ENCODE assay signal across 12 cellular contexts in the genomic region with DNA sequence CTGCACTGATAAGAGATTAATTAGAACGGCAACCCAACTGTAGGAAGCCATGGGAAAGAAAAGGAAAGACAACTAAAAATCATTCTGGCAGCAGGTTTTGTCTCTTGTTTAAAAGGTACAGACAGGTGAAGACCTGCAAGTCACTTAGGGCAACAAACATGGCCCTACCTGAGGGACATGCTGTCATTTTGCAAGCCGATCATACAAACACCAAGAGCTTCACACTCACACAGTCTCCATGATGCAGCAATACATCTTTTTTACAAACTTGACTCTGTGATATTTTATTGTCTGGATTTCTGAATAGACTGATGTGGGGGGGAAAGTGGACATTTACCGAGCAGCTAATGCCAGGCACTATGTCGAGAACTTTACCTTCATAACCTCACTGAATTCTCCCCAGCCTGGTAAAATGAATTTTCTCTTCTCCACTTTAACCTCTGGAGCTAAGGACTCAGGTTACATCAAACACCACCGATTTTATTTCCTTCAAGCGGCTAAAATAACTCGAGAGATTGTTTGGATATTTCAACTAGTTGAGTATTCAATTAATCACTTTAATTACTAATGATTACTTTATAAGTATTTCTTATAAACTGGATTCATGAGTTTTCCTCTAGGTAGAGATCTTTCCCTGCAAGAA.
DNase-seq lines count a peak whose midpoint lies in the region; ATAC-seq, FAIRE-seq and TF ChIP-seq lines count a peak whose summit lies in the region.
"Had no signal": no experiment of that assay in that cellular context is flagged by ENCODE, and none has a peak within 500 bp of the region (broad histone marks: within the 10 kb centered on the region; RNA-seq: fewer than 3 reads in every experiment).

No MANE protein-coding gene starts in this region.

- H2AK5ac ChIP-seq in IMR-90 (ENCODE audit: low read depth, low read length) (no peak overlapping the region; the same call in 1 of the 2 replicates), trophoblast cell (ENCODE audit: low read length) (no peak overlapping the region)

- H3K4me2 ChIP-seq in A549 (peak overlapping the region; percentile 70), IMR-90 (ENCODE audit: low read depth, low read length) (peak overlapping the region; percentile 98; the same call in 1 of the 2 replicates), trophoblast cell (ENCODE audit: low read length) (no peak overlapping the region)

- intact Hi-C loops in IMR-90 (cut with micrococcal nuclease): loop anchor here (2.0 to 5.0 kb wide), 3 partner anchors 76 to 604 kb away; no protein-coding TSS in a partner anchor

- no peak for TF ChIP-seq RAD21 in A549 (conservative IDR thresholded peaks at IDR 0.05 in 1 of 2, IDR thresholded peaks at IDR 0.05 in 1 of 2)
- no peak for TF ChIP-seq RAD21 in IMR-90 (IDR thresholded peaks at IDR 0.05; ENCODE audit: low read length)

- POLR2A ChIA-PET in A549 (lab: Yijun Ruan, JAX): interaction anchor here (0.6 to 2.4 kb wide), 6 partner anchors 26 to 243 kb away, joined by 3 to 10 read pairs (median 4); no protein-coding TSS in a partner anchor
- POLR2A ChIA-PET in IMR-90 (lab: Charles Lee; ENCODE audit: unreplicated experiment): no interaction called here
- POLR2A ChIA-PET in HEK293T (lab: Yijun Ruan, JAX): no interaction called here

- H3K27ac ChIP-seq in A549 (peak overlapping the region; percentile 91), IMR-90 (ENCODE audit: insufficient read depth, low read length) (no peak overlapping the region), endodermal cell (ENCODE audit: low read depth, low read length) (no peak overlapping the region), trophoblast cell (ENCODE audit: low read depth, low read length) (no peak overlapping the region)

- no peak overlapping the region for H3K56ac ChIP-seq in IMR-90 (ENCODE audit: extremely low read depth, insufficient read depth, low read length)

- no peak overlapping the region for H4K5ac ChIP-seq in IMR-90 (ENCODE audit: low read depth, low read length)

- H4K12ac ChIP-seq in trophoblast cell (ENCODE audit: low read depth, low read length): no peak overlapping the region

- BruUV-seq in IMR-90 (replicated peaks; lab: Mats Ljungman, UMichigan): no TSS peak

- H4K20me1 ChIP-seq in IMR-90 (ENCODE audit: insufficient read depth, low read length): no peaks in the 10 kb centered on the region

- H3K79me1 ChIP-seq in IMR-90 (ENCODE audit: low read depth in 1 of 2, low read length in 2 of 2): peaks cover 4 to 9% of the 10 kb centered on the region in 2 experiments; a peak in 3 of 4 replicates
- H3K79me1 ChIP-seq in trophoblast cell (ENCODE audit: low read length): peaks cover 2% of the 10 kb centered on the region

- TF ChIP-seq CTCF in A549 (IDR thresholded peaks at IDR 0.05) (no peak), IMR-90 (conservative IDR thresholded peaks at IDR 0.05; ENCODE audit: low read depth, low read length) (no peak), endodermal cell (conservative IDR thresholded peaks at IDR 0.05) (no peak)

- H3K36me3 Mint-ChIP-seq in endodermal cell (ENCODE audit: low read depth): peaks cover 17% of the 10 kb centered on the region

- peak overlapping the region; percentile 12 for H2AK9ac ChIP-seq in IMR-90 (replicated peaks; ENCODE audit: low read depth, low read length, poor library complexity)

- H3K9me3 ChIP-seq in A549: no peaks in the 10 kb centered on the region
- no peaks in the 10 kb centered on the region for H3K9me3 ChIP-seq in IMR-90 (ENCODE audit: control insufficient read depth, insufficient read depth, low read length)
- H3K9me3 ChIP-seq in endodermal cell (ENCODE audit: control insufficient read depth, low read length): peaks cover 2% of the 10 kb centered on the region
- peaks cover 4% of the 10 kb centered on the region for H3K9me3 ChIP-seq in trophoblast cell (ENCODE audit: insufficient read depth, low read depth, low read length)
- H3K9me3 ChIP-seq: mucosa of descending colon had no signal

- H3K27me3 Mint-ChIP-seq in endodermal cell (ENCODE audit: insufficient read depth): no peaks in the 10 kb centered on the region
- H3K27me3 Mint-ChIP-seq: T-cell had no signal

- H3K23ac ChIP-seq in IMR-90 (ENCODE audit: low read depth, low read length) (peak overlapping the region; percentile 18; the same call in 1 of the 2 replicates), trophoblast cell (ENCODE audit: low read length) (no peak overlapping the region)

- no peaks in the 10 kb centered on the region for H3K79me2 ChIP-seq in trophoblast cell (ENCODE audit: control insufficient read depth, insufficient read depth, low read length, poor library complexity)

- peak overlapping the region; percentile 79 for H3K27ac Mint-ChIP-seq in endodermal cell
- H3K27ac Mint-ChIP-seq: T-cell had no signal

- no peak overlapping the region for H2AFZ ChIP-seq in IMR-90 (replicated peaks; ENCODE audit: low read length, poor library complexity)
- no peak overlapping the region for H2AFZ ChIP-seq in trophoblast cell (ENCODE audit: insufficient read depth, low read length, poor library complexity)

- H2BK12ac ChIP-seq in trophoblast cell (ENCODE audit: low read length): peak overlapping the region; percentile 33

- TF ChIP-seq POLR2A in A549 (IDR thresholded peaks at IDR 0.05; ENCODE audit: low read length): no peak
- no peak for TF ChIP-seq POLR2A in IMR-90 (IDR thresholded peaks at IDR 0.05; ENCODE audit: low read depth, low read length)

- H2BK5ac ChIP-seq in IMR-90 (ENCODE audit: low read depth, low read length, poor library complexity, severe bottlenecking) (peak overlapping the region; percentile 80), trophoblast cell (ENCODE audit: low read depth, low read length, poor library complexity) (no peak overlapping the region)

- dilution Hi-C loops in IMR-90 (cut with HindIII; ENCODE audit: low sequenced_read_pairs, unreplicated experiment): no loop called here

- peaks cover 41% of the 10 kb centered on the region for H3K4me1 Mint-ChIP-seq in endodermal cell

- peak overlapping the region; percentile 57; the same call in 1 of the 3 replicates for H2BK15ac ChIP-seq in IMR-90 (ENCODE audit: low read depth, low read length)

- H4K91ac ChIP-seq in IMR-90 (ENCODE audit: insufficient read depth, low read depth, low read length): peak overlapping the region; percentile 14; the same call in 1 of the 2 replicates
- peak overlapping the region; percentile 9 for H4K91ac ChIP-seq in trophoblast cell (ENCODE audit: low read depth, low read length)

- peaks cover 6% of the 10 kb centered on the region for H3K9me1 ChIP-seq in IMR-90 (ENCODE audit: insufficient read depth, low read length)

- peak overlapping the region; percentile 48; the same call in 1 of the 2 replicates for H3K18ac ChIP-seq in IMR-90 (ENCODE audit: low read depth, low read length)
- H3K18ac ChIP-seq in trophoblast cell (ENCODE audit: low read length): no peak overlapping the region

- H3K4me3 ChIP-seq in A549 (no peak overlapping the region), IMR-90 (ENCODE audit: insufficient read depth, low read depth, low read length) (no peak overlapping the region), endodermal cell (ENCODE audit: low read length) (no peak overlapping the region), trophoblast cell (ENCODE audit: low read depth, low read length) (no peak overlapping the region)
- H3K4me3 ChIP-seq: mucosa of descending colon had no signal

- peak overlapping the region; percentile 29; the same call in 1 of the 2 replicates for H2BK120ac ChIP-seq in IMR-90 (ENCODE audit: low read depth, low read length)
- no peak overlapping the region for H2BK120ac ChIP-seq in trophoblast cell (ENCODE audit: insufficient read depth, low read length, poor library complexity)

- FAIRE-seq in A549 (lab: Jason Lieb, UNC): no peak

- 0 out of 2 replicates have a peak overlapping the region, but pooled peaks have one; percentile 7 for H3K14ac ChIP-seq in IMR-90 (replicated peaks; ENCODE audit: low read depth, low read length)
- H3K14ac ChIP-seq in trophoblast cell (ENCODE audit: low read length): peak overlapping the region; percentile 59

- peaks cover 6% of the 10 kb centered on the region for H3K9me3 Mint-ChIP-seq in endodermal cell

- H4K8ac ChIP-seq in IMR-90 (ENCODE audit: low read depth in 2 of 2, low read length in 2 of 2): peak overlapping the region; percentile 34 to 39; a peak in 1 of 4 replicates
- H4K8ac ChIP-seq in trophoblast cell (ENCODE audit: low read depth, low read length): no peak overlapping the region

- H3K4me1 ChIP-seq in A549 (peaks cover 77% of the 10 kb centered on the region), IMR-90 (ENCODE audit: control insufficient read depth, insufficient read depth, low read length) (peaks cover 8% of the 10 kb centered on the region), endodermal cell (ENCODE audit: control insufficient read depth, insufficient read depth, low read length) (peaks cover 6% of the 10 kb centered on the region), trophoblast cell (ENCODE audit: control insufficient read depth in 1 of 2, insufficient read depth in 2 of 2, low read length in 2 of 2) (peaks cover 0 to 2% of the 10 kb centered on the region in 2 experiments)

- peak in 1 of 2 experiments; percentile 44 for DNase-seq in A549 (ENCODE audit: low read depth in 1 of 2, low spot score in 1 of 2)
- DNase-seq in IMR-90: no peak
- DNase-seq in endodermal cell: no peak
- peak in 1 of 2 donors; percentile 24 for DNase-seq in trophoblast cell
- no peak for DNase-seq in hippocampal formation (lab: John Stamatoyannopoulos, UW)
- DNase-seq in HEK293T (ENCODE audit: extremely low spot score): no peak
- no peak for DNase-seq in islet precursor cell
- DNase-seq: activated CD4-positive, CD25-positive, alpha-beta regulatory T cell treated with anti-CD3 and anti-CD28 coated beads, Interleukin-2, amount 50 U/mL, for 72 hours had no signal

- CTCF ChIA-PET in A549 (lab: Yijun Ruan, JAX): interaction anchor here (0.6 to 5.8 kb wide), 54 partner anchors 10 to 657 kb away, joined by 3 to 72 read pairs (median 4); no protein-coding TSS in a partner anchor
- CTCF ChIA-PET in IMR-90 (lab: Yijun Ruan, JAX): interaction anchor here (0.6 to 1.4 kb wide), 6 partner anchors 19 to 279 kb away, joined by 3 to 5 read pairs (median 4); no protein-coding TSS in a partner anchor
- CTCF ChIA-PET in HEK293T (lab: Yijun Ruan, JAX): interaction anchor here (0.5 to 1.2 kb wide), 4 partner anchors 28 to 274 kb away, joined by 3 to 4 read pairs (median 3); no protein-coding TSS in a partner anchor

- H3K27me3 ChIP-seq in IMR-90 (ENCODE audit: control insufficient read depth, insufficient read depth, low read length): no peaks in the 10 kb centered on the region
- no peaks in the 10 kb centered on the region for H3K27me3 ChIP-seq in endodermal cell (ENCODE audit: control insufficient read depth, insufficient read depth, low read length, poor library complexity, severe bottlenecking)
- no peaks in the 10 kb centered on the region for H3K27me3 ChIP-seq in trophoblast cell (ENCODE audit: insufficient read depth, low read length)

- no peak overlapping the region for H3K4me3 Mint-ChIP-seq in endodermal cell
- H3K4me3 Mint-ChIP-seq: activated T-cell treated with anti-CD3 and anti-CD28 coated beads, Interleukin-2, amount 50 U/mL, for 4 hours; T-cell had no signal

- H3K9ac ChIP-seq in IMR-90 (ENCODE audit: low read depth, low read length) (no peak overlapping the region), endodermal cell (ENCODE audit: extremely low read depth, low read length, poor library complexity, severe bottlenecking) (no peak overlapping the region), trophoblast cell (ENCODE audit: low read length) (no peak overlapping the region)

- 40% methylated on average over 7 of the region's 7 CpGs for WGBS in A549 (ENCODE audit: missing lambda C conversion rate)
- WGBS in IMR-90 (ENCODE audit: extremely low coverage in 2 of 2, insufficient read length in 1 of 2), 2 experiments: no CpG with 5 or more reads among the region's 7 CpGs
- WGBS in endodermal cell (ENCODE audit: insufficient coverage in 1 of 2, insufficient read length in 1 of 2), 2 experiments: 88 to 100% methylated on average over 1 to 7 of the region's 7 CpGs
- WGBS in trophoblast cell (ENCODE audit: extremely low coverage, insufficient coverage, insufficient read length): no CpG with 5 or more reads among the region's 7 CpGs

- ATAC-seq in A549: peak in 1 of 2 experiments; percentile 36; a peak in 3 of 6 replicates
- 0 out of 2 replicates have a peak, but pooled peaks have one; percentile 5 for ATAC-seq in IMR-90 (ENCODE audit: low read depth)
- ATAC-seq in HG03469 (IDR thresholded peaks at IDR 0.05; ENCODE audit: unreplicated experiment): no peak
- ATAC-seq: activated T-cell treated with anti-CD3 and anti-CD28 coated beads, Interleukin-2, amount 50 U/mL, for 4 hours had no signal

- no peak for TF ChIP-seq EP300 in A549 (IDR thresholded peaks at IDR 0.05)

- H3K4ac ChIP-seq in IMR-90 (ENCODE audit: low read depth, low read length) (peak overlapping the region; percentile 25; the same call in 1 of the 2 replicates), trophoblast cell (ENCODE audit: low read depth, low read length) (peak overlapping the region; percentile 34)

- H2BK20ac ChIP-seq in IMR-90 (ENCODE audit: low read depth, low read length): peak overlapping the region; percentile 69; the same call in 1 of the 2 replicates

- H3K36me3 ChIP-seq in IMR-90 (ENCODE audit: control insufficient read depth, insufficient read depth, low read length) (no peaks in the 10 kb centered on the region), endodermal cell (ENCODE audit: control insufficient read depth, insufficient read depth, low read length) (peaks cover 7% of the 10 kb centered on the region), trophoblast cell (ENCODE audit: control insufficient read depth in 1 of 2, insufficient read depth in 2 of 2, low read length in 2 of 2) (peaks cover under 1 to 1% of the 10 kb centered on the region in 2 experiments)

- in situ Hi-C loops in IMR-90 (cut with MboI; ENCODE audit: low sequenced_read_pairs): loop anchor here (5.0 kb wide), 2 partner anchors 231 to 606 kb away; partner anchors contain the start of gene ERCC4

Comparison
In these comparisons a context has a peak if more than half of its experiments do, and no peak if none do; other contexts are left out.
1. H3K27ac ChIP-seq: peak in A549 (2 of 2); none in IMR-90 (single experiment), endodermal cell (single experiment) and trophoblast cell (single experiment).